In genomic region chr5:40762716-40763115, GRCh38 we compare ENCODE assay signal across 22 cellular contexts.
"Had no signal": no experiment of that assay in that cellular context is flagged by ENCODE, and none has a peak within 500 bp of the region (broad histone marks: within the 10 kb centered on the region; RNA-seq: fewer than 3 reads in every experiment).

No MANE protein-coding gene starts in this region.

- H3K27ac ChIP-seq: dorsolateral prefrontal cortex, foreskin keratinocyte, pancreas, thoracic aorta, transverse colon had no signal

- DNase-seq: cortex of kidney; dorsolateral prefrontal cortex; effector CD8-positive, alpha-beta T cell; foreskin keratinocyte; immature natural killer cell; kidney; left colon; left ventricle myocardium superior; mesendoderm; naive B cell; occipital lobe; pancreas; right cardiac atrium; stimulated activated CD4-positive, alpha-beta T cell treated with anti-CD3 and anti-CD28 coated beads, Interleukin-4, amount 100 ng/mL, for 24 hours; substantia nigra; transverse colon had no signal

- ATAC-seq: foreskin keratinocyte; left colon; left ventricle myocardium superior; pancreas; right cardiac atrium; stimulated activated memory B cell treated with anti-CD40 and anti-IgM and Interleukin-4, amounts not matched to agents 10 μg/mL and 1 μg/mL and 100 μg/mL, for 72 hours had no signal

- H3K9me3 ChIP-seq: pancreas, thoracic aorta, transverse colon had no signal

- H3K4me3 Mint-ChIP-seq: immature natural killer cell; naive B cell; nephron; stimulated activated memory B cell treated with anti-CD40 and anti-IgM and Interleukin-4, amounts not matched to agents 10 μg/mL and 1 μg/mL and 100 μg/mL, for 72 hours; stimulated activated naive CD8-positive, alpha-beta T cell treated with anti-CD3 and anti-CD28 coated beads, Interleukin-15, Interleukin-2, amounts not matched to agents 100 ng/mL and 50 ng/mL, for 24 hours had no signal

- H3K4me3 ChIP-seq: dorsolateral prefrontal cortex, lung, pancreas, thoracic aorta, transverse colon had no signal

- H3K27me3 ChIP-seq: dorsolateral prefrontal cortex, foreskin keratinocyte, pancreas, transverse colon had no signal

- H3K27me3 Mint-ChIP-seq: naive B cell; progenitor cell of endocrine pancreas; stimulated activated memory B cell treated with anti-CD40 and anti-IgM and Interleukin-4, amounts not matched to agents 10 μg/mL and 1 μg/mL and 100 μg/mL, for 72 hours; stimulated activated naive CD8-positive, alpha-beta T cell treated with anti-CD3 and anti-CD28 coated beads, Interleukin-15, Interleukin-2, amounts not matched to agents 100 ng/mL and 50 ng/mL, for 24 hours had no signal

- H3K9me3 Mint-ChIP-seq: immature natural killer cell; naive B cell; nephron; stimulated activated memory B cell treated with anti-CD40 and anti-IgM and Interleukin-4, amounts not matched to agents 10 μg/mL and 1 μg/mL and 100 μg/mL, for 72 hours; stimulated activated naive CD8-positive, alpha-beta T cell treated with anti-CD3 and anti-CD28 coated beads, Interleukin-15, Interleukin-2, amounts not matched to agents 100 ng/mL and 50 ng/mL, for 24 hours had no signal

- H3K4me1 ChIP-seq: foreskin keratinocyte, pancreas, transverse colon had no signal

- H3K4me1 Mint-ChIP-seq: immature natural killer cell; naive B cell; nephron; stimulated activated memory B cell treated with anti-CD40 and anti-IgM and Interleukin-4, amounts not matched to agents 10 μg/mL and 1 μg/mL and 100 μg/mL, for 72 hours had no signal

- H3K27ac Mint-ChIP-seq: nephron; progenitor cell of endocrine pancreas; stimulated activated memory B cell treated with anti-CD40 and anti-IgM and Interleukin-4, amounts not matched to agents 10 μg/mL and 1 μg/mL and 100 μg/mL, for 72 hours; stimulated activated naive CD8-positive, alpha-beta T cell treated with anti-CD3 and anti-CD28 coated beads, Interleukin-15, Interleukin-2, amounts not matched to agents 100 ng/mL and 50 ng/mL, for 24 hours had no signal
